In genomic region chr1:159196543-159196942, GRCh38 we compare ENCODE assay signal across 1 cellular context.
TF ChIP-seq lines count a peak whose summit lies in the region.

No MANE protein-coding gene starts in this region.

TF ChIP-seq in WTC11, 78 proteins besides CTCF, POLR2A, EP300 and RAD21 (continued from another document):
- TF ChIP-seq ARID4B (CRISPR knock-in tag; IDR thresholded peaks at IDR 0.05; ENCODE audit: borderline replicate concordance) (no peak), CBFB (CRISPR knock-in tag; IDR thresholded peaks at IDR 0.05; ENCODE audit: low read depth) (no peak)
